9 cellular contexts compared by ENCODE assay signal in genomic region chr3:186534113-186534669, GRCh38. TPM values are rescaled to one million over a fixed set of nuclear protein-coding genes. Genes with fewer than 3 reads are reported as not detected.
DNase-seq lines count a peak whose midpoint lies in the region; ATAC-seq and TF ChIP-seq lines count a peak whose summit lies in the region.
"Had no signal": no experiment of that assay in that cellular context is flagged by ENCODE, and none has a peak within 500 bp of the region (broad histone marks: within the 10 kb centered on the region; RNA-seq: fewer than 3 reads in every experiment).

No MANE protein-coding gene starts in this region.

- H3K4me1 ChIP-seq in hepatocyte (ENCODE audit: insufficient read depth), result no peaks in the 10 kb centered on the region

- no peaks in the 10 kb centered on the region for H3K79me2 ChIP-seq in hepatocyte

- TF ChIP-seq CTCF in hepatocyte (IDR thresholded peaks at IDR 0.05; ENCODE audit: poor library complexity), result no peak

- H3K4me3 ChIP-seq in hepatocyte, result no peak overlapping the region
- H3K4me3 ChIP-seq: pancreas had no signal

- H4K20me1 ChIP-seq in hepatocyte (ENCODE audit: insufficient read depth, poor library complexity, severe bottlenecking), result no peaks in the 10 kb centered on the region

- no peaks in the 10 kb centered on the region for H3K27me3 ChIP-seq in hepatocyte
- H3K27me3 ChIP-seq: pancreas had no signal

- peak; percentile 87 for DNase-seq in NAMALWA (ENCODE audit: low spot score)
- peak; percentile 25 for DNase-seq in activated naive CD8-positive, alpha-beta T cell treated with anti-CD3 and anti-CD28 coated beads, Interleukin-2, amount 50 U/mL, for 16 hours (ENCODE audit: low read depth, low spot score)
- no peak for DNase-seq in DMS53 (lab: John Stamatoyannopoulos, UW)
- no peak for DNase-seq in COR-L47 (lab: John Stamatoyannopoulos, UW)
- no peak for DNase-seq in NCI-H446 treated with DMSO at 0.1 percent for 48 hours (lab: John Stamatoyannopoulos, UW)
- DNase-seq in hepatocyte (ENCODE audit: low spot score), result no peak
- DNase-seq: pancreas had no signal

- WGBS in hepatocyte (ENCODE audit: low lambda C conversion rate, missing lambda C conversion rate), result 92% methylated on average over 6 of the region's 6 CpGs

- H3K9me3 ChIP-seq in hepatocyte (ENCODE audit: low read depth), result no peaks in the 10 kb centered on the region
- H3K9me3 ChIP-seq: pancreas had no signal

- H3K4me2 ChIP-seq in hepatocyte, result no peak overlapping the region

- H3K27ac ChIP-seq in hepatocyte, result no peak overlapping the region
- H3K27ac ChIP-seq: pancreas had no signal

- ATAC-seq in GM18502 (IDR thresholded peaks at IDR 0.05; ENCODE audit: poor library complexity, unreplicated experiment), result peak; percentile 84
- peak; percentile 83 for ATAC-seq in GM21737 (IDR thresholded peaks at IDR 0.05; ENCODE audit: unreplicated experiment)

- H2AFZ ChIP-seq in hepatocyte, result no peak overlapping the region

- no peaks in the 10 kb centered on the region for H3K36me3 ChIP-seq in hepatocyte (replicated peaks; ENCODE audit: insufficient read depth, low read depth)
- H3K36me3 ChIP-seq: pancreas had no signal

- H3K9me2 ChIP-seq in hepatocyte (replicated peaks; ENCODE audit: insufficient read depth), result no peaks in the 10 kb centered on the region

RNA-seq across cellular contexts. Expression of gene CRYGS, which starts 10.0 kb away (rescaled TPM):
- total RNA-seq in hepatocyte, result 0.92 and 1.9 TPM in 2 replicates
- 0.89 and 2.2 TPM in 2 replicates for polyA plus RNA-seq in hepatocyte

RNA-seq across cellular contexts. Expression of gene TBCCD1, which starts 32.9 kb away (rescaled TPM):
- 13.1 and 13.4 TPM in 2 replicates for total RNA-seq in hepatocyte
- polyA plus RNA-seq in hepatocyte, result 13.5 and 14.9 TPM in 2 replicates

RNA-seq across cellular contexts. Expression of gene DNAJB11, which starts 36.3 kb away (rescaled TPM):
- total RNA-seq in hepatocyte, result 103 and 115 TPM in 2 replicates
- 148 and 149 TPM in 2 replicates for polyA plus RNA-seq in hepatocyte

Comparison
In these comparisons a context has a peak if more than half of its experiments do, and no peak if none do; other contexts are left out.
1. DNase-seq: peak in NAMALWA (single experiment) and activated naive CD8-positive, alpha-beta T cell treated with anti-CD3 and anti-CD28 coated beads, Interleukin-2, amount 50 U/mL, for 16 hours (single experiment); none in DMS53 (single experiment), COR-L47 (single experiment), NCI-H446 treated with DMSO at 0.1 percent for 48 hours (single experiment) and hepatocyte (single experiment).